Comparison of ENCODE assay signal across 25 cellular contexts in the genomic region with DNA sequence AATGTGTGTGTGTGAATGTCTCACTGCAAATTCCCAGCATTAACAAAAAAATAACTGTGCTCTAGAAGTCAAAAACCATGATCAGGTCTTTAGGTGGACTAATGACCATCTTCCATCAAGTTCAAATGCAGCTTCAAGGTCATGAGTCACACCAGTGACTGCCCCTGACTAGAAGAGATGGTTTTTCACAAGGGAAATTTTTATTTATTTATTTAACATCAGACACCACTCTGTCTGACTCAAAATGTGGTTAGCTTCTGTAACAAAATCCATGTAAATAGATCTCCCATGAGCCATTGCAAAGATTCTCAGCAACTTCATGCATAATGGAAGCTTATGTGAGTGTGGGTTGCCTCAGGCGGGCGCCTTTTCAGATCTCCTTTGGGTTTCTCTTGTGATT.
A peak's percentile ranks its signal among the peaks of the same experiment; 100 is the strongest.
DNase-seq lines count a peak whose midpoint lies in the region; TF ChIP-seq lines count a peak whose summit lies in the region.
"Had no signal": no experiment of that assay in that cellular context is flagged by ENCODE, and none has a peak within 500 bp of the region (broad histone marks: within the 10 kb centered on the region; RNA-seq: fewer than 3 reads in every experiment).

No MANE protein-coding gene starts in this region.

- intact Hi-C loops in posterior cingulate gyrus (cut with DNase I): no loop called here

- H3K4me3 ChIP-seq in astrocyte of the spinal cord (ENCODE audit: low read depth, low read length) (no peak overlapping the region), osteoblast (ENCODE audit: insufficient read depth, low read length) (no peak overlapping the region)
- H3K4me3 ChIP-seq: left lung, right lobe of liver, upper lobe of right lung had no signal

- H3K36me3 ChIP-seq in osteoblast (ENCODE audit: insufficient read depth, low read length): no peaks in the 10 kb centered on the region
- H3K36me3 ChIP-seq: left lung, right lobe of liver, upper lobe of right lung had no signal

- H3K27ac ChIP-seq in osteoblast (ENCODE audit: low read depth, low read length): no peak overlapping the region
- H3K27ac ChIP-seq: left lung, parathyroid adenoma, right lobe of liver, RWPE1, upper lobe of right lung had no signal

- H3K9me3 ChIP-seq in osteoblast (ENCODE audit: low read depth, low read length): no peaks in the 10 kb centered on the region
- H3K9me3 ChIP-seq: left lung, right lobe of liver, upper lobe of right lung had no signal

- DNase-seq in Caki2 (ENCODE audit: low read depth): peak; percentile 28
- peak; percentile 87 for DNase-seq in LHCN-M2 (ENCODE audit: low read depth)
- DNase-seq in astrocyte of the spinal cord (ENCODE audit: low read depth, low spot score): peak; percentile 81
- DNase-seq in osteoblast (ENCODE audit: insufficient read length, low spot score, missing footprints): peak; percentile 55
- no peak for DNase-seq in amygdala (lab: John Stamatoyannopoulos, UW)
- DNase-seq in posterior cingulate gyrus: no peak
- no peak for DNase-seq in COR-L47 (lab: John Stamatoyannopoulos, UW)
- DNase-seq: activated CD4-positive, alpha-beta T cell treated with anti-CD3 and anti-CD28 coated beads, Interleukin-2, amount 50 U/mL, for 4 hours; activated CD8-positive, alpha-beta memory T cell treated with anti-CD3 and anti-CD28 coated beads, Interleukin-2, amount 50 U/mL, for 4 hours; activated naive CD8-positive, alpha-beta T cell treated with anti-CD3 and anti-CD28 coated beads, Interleukin-2, amount 50 U/mL, for 24 hours; caudate nucleus; CD4-positive, alpha-beta T cell; dermis blood vessel endothelial cell; DMS79 treated with DMSO at 0.1 percent for 48 hours; left lung; midbrain; NCI-H1436; NCI-H2171; NCI-H524 treated with DMSO at 0.1 percent for 48 hours; right lobe of liver; stimulated activated CD8-positive, alpha-beta memory T cell treated with anti-CD3 and anti-CD28 coated beads, Interleukin-4, amount 100 ng/mL, for 48 hours; substantia nigra; upper lobe of right lung had no signal

- peaks cover 6% of the 10 kb centered on the region for H3K4me1 ChIP-seq in osteoblast (ENCODE audit: insufficient read depth, low read length)
- H3K4me1 ChIP-seq: left lung, parathyroid adenoma, right lobe of liver, upper lobe of right lung had no signal

- no peaks in the 10 kb centered on the region for H3K27me3 ChIP-seq in osteoblast (ENCODE audit: insufficient read depth, low read length)
- H3K27me3 ChIP-seq: left lung, right lobe of liver, upper lobe of right lung had no signal

- H3K79me2 ChIP-seq in osteoblast (ENCODE audit: insufficient read depth, low read length): no peaks in the 10 kb centered on the region
- H3K79me2 ChIP-seq: parathyroid adenoma had no signal

- H3K4me2 ChIP-seq in osteoblast (ENCODE audit: insufficient read depth, low read length): no peak overlapping the region

- H4K20me1 ChIP-seq in osteoblast (ENCODE audit: insufficient read depth, low read length): no peaks in the 10 kb centered on the region

- H2AFZ ChIP-seq in osteoblast (ENCODE audit: low read length): no peak overlapping the region
- H2AFZ ChIP-seq: parathyroid adenoma had no signal

- in situ Hi-C loops in Caki2 (cut with HindIII; ENCODE audit: low pct_unique_long_range_greater_than_20kb, low sequenced_read_pairs): no loop called here
- in situ Hi-C loops in astrocyte of the spinal cord (cut with HindIII; ENCODE audit: low sequenced_read_pairs): no loop called here

- TF ChIP-seq CTCF in astrocyte of the spinal cord (IDR thresholded peaks at IDR 0.05; ENCODE audit: low read depth, low read length): no peak
- no peak for TF ChIP-seq CTCF in osteoblast (IDR thresholded peaks at IDR 0.05; ENCODE audit: extremely low read depth, low read depth, low read length)

Comparison
In these comparisons a context has a peak if more than half of its experiments do, and no peak if none do; other contexts are left out.
1. DNase-seq: peak in Caki2 (single experiment), LHCN-M2 (single experiment), astrocyte of the spinal cord (single experiment) and osteoblast (single experiment); none in amygdala (0 of 56), posterior cingulate gyrus (0 of 10) and COR-L47 (single experiment).